In genomic region chr19:38888876-38889275, GRCh38 we compare ENCODE assay signal across 17 cellular contexts. TPM values are rescaled to one million over a fixed set of nuclear protein-coding genes. Genes with fewer than 3 reads are reported as not detected.
A peak's percentile ranks its signal among the peaks of the same experiment; 100 is the strongest.
DNase-seq lines count a peak whose midpoint lies in the region; ATAC-seq and TF ChIP-seq lines count a peak whose summit lies in the region.
"Had no signal": no experiment of that assay in that cellular context is flagged by ENCODE, and none has a peak within 500 bp of the region (broad histone marks: within the 10 kb centered on the region; RNA-seq: fewer than 3 reads in every experiment).

No MANE protein-coding gene starts in this region.

- POLR2A ChIA-PET in HEK293 (lab: Yijun Ruan, JAX), result interaction anchor here (0.6 to 2.0 kb wide), 3 partner anchors 12 to 38 kb away, joined by 3 to 9 read pairs (median 5); partner anchors contain the start of genes NFKBIB and SIRT2

- H3K4me3 ChIP-seq in HEK293 (ENCODE audit: low read depth, low read length), result no peak overlapping the region
- H3K4me3 ChIP-seq: HAP-1 had no signal

- H3K9me3 ChIP-seq in HEK293 (ENCODE audit: control insufficient read depth, insufficient read depth, low read depth, low read length), result no peaks in the 10 kb centered on the region
- H3K9me3 ChIP-seq: HAP-1 had no signal

- DNase-seq in omental fat pad (ENCODE audit: low spot score), result no peak
- DNase-seq in nucleus accumbens (lab: John Stamatoyannopoulos, UW), result no peak
- DNase-seq in activated naive CD4-positive, alpha-beta T cell (lab: John Stamatoyannopoulos, UW), result no peak
- no peak for DNase-seq in RKO (ENCODE audit: low spot score)
- no peak for DNase-seq in activated T-cell treated with anti-CD3 and anti-CD28 coated beads for 4 hours
- DNase-seq: CD4-positive, alpha-beta memory T cell; DMS153; DMS79 treated with DMSO at 0.1 percent for 48 hours; EL; GDM1; GOT3; HFFc6 had no signal

- TF ChIP-seq CTCF in HEK293 (tag by site-specific recombination; IDR thresholded peaks at IDR 0.05), result no peak
- no peak for TF ChIP-seq CTCF in omental fat pad (IDR thresholded peaks at IDR 0.05)

- ATAC-seq in omental fat pad (ENCODE audit: low FRiP score), result peak; percentile 25
- ATAC-seq: HepG2 had no signal

- peaks cover 3% of the 10 kb centered on the region; the same call in 1 of the 2 replicates for H3K4me1 ChIP-seq in HEK293 (ENCODE audit: control insufficient read depth, insufficient read depth, low read length)
- H3K4me1 ChIP-seq: HAP-1 had no signal

- CTCF ChIA-PET in HEK293 (lab: Yijun Ruan, JAX), result interaction anchor here (0.6 to 4.1 kb wide), 12 partner anchors 12 to 1416 kb away, joined by 3 to 84 read pairs (median 6); partner anchors contain the start of genes MRPS12, RINL and SARS2

- H3K36me3 ChIP-seq in HEK293 (ENCODE audit: control insufficient read depth in 2 of 2, insufficient read depth in 1 of 2, low read length in 2 of 2), result peaks cover 31 to 33% of the 10 kb centered on the region in 2 experiments
- H3K36me3 ChIP-seq: HAP-1 had no signal

- no peak overlapping the region for H3K27ac ChIP-seq in HEK293 (ENCODE audit: extremely low read depth, low read depth, low read length)
- peak overlapping the region; percentile 39 for H3K27ac ChIP-seq in cingulate gyrus (ENCODE audit: low read depth, low read length)
- H3K27ac ChIP-seq: C4-2B had no signal

TF ChIP-seq in HEK293, 187 proteins besides CTCF, POLR2A, EP300 and RAD21:
- TF ChIP-seq ZSCAN16 (tag by site-specific recombination; IDR thresholded peaks at IDR 0.05) (no peak), ZNF48 (tag by site-specific recombination; IDR thresholded peaks at IDR 0.05) (no peak), ZNF169 (tag by site-specific recombination; IDR thresholded peaks at IDR 0.05) (no peak), ZNF341 (tag by site-specific recombination; IDR thresholded peaks at IDR 0.05; ENCODE audit: low read depth) (0 out of 2 replicates have a peak, but pooled peaks have one; percentile 25), ZNF184 (tag by site-specific recombination; IDR thresholded peaks at IDR 0.05) (no peak), ZNF623 (tag by site-specific recombination; IDR thresholded peaks at IDR 0.05) (peak; percentile 39; the same call in 1 of the 2 replicates)
- TF ChIP-seq, protein P1, sequence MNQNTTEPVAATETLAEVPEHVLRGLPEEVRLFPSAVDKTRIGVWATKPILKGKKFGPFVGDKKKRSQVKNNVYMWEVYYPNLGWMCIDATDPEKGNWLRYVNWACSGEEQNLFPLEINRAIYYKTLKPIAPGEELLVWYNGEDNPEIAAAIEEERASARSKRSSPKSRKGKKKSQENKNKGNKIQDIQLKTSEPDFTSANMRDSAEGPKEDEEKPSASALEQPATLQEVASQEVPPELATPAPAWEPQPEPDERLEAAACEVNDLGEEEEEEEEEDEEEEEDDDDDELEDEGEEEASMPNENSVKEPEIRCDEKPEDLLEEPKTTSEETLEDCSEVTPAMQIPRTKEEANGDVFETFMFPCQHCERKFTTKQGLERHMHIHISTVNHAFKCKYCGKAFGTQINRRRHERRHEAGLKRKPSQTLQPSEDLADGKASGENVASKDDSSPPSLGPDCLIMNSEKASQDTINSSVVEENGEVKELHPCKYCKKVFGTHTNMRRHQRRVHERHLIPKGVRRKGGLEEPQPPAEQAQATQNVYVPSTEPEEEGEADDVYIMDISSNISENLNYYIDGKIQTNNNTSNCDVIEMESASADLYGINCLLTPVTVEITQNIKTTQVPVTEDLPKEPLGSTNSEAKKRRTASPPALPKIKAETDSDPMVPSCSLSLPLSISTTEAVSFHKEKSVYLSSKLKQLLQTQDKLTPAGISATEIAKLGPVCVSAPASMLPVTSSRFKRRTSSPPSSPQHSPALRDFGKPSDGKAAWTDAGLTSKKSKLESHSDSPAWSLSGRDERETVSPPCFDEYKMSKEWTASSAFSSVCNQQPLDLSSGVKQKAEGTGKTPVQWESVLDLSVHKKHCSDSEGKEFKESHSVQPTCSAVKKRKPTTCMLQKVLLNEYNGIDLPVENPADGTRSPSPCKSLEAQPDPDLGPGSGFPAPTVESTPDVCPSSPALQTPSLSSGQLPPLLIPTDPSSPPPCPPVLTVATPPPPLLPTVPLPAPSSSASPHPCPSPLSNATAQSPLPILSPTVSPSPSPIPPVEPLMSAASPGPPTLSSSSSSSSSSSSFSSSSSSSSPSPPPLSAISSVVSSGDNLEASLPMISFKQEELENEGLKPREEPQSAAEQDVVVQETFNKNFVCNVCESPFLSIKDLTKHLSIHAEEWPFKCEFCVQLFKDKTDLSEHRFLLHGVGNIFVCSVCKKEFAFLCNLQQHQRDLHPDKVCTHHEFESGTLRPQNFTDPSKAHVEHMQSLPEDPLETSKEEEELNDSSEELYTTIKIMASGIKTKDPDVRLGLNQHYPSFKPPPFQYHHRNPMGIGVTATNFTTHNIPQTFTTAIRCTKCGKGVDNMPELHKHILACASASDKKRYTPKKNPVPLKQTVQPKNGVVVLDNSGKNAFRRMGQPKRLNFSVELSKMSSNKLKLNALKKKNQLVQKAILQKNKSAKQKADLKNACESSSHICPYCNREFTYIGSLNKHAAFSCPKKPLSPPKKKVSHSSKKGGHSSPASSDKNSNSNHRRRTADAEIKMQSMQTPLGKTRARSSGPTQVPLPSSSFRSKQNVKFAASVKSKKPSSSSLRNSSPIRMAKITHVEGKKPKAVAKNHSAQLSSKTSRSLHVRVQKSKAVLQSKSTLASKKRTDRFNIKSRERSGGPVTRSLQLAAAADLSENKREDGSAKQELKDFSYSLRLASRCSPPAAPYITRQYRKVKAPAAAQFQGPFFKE (tag by site-specific recombination; IDR thresholded peaks at IDR 0.05; ENCODE audit: borderline replicate concordance), result no peak
- TF ChIP-seq, protein P2, sequence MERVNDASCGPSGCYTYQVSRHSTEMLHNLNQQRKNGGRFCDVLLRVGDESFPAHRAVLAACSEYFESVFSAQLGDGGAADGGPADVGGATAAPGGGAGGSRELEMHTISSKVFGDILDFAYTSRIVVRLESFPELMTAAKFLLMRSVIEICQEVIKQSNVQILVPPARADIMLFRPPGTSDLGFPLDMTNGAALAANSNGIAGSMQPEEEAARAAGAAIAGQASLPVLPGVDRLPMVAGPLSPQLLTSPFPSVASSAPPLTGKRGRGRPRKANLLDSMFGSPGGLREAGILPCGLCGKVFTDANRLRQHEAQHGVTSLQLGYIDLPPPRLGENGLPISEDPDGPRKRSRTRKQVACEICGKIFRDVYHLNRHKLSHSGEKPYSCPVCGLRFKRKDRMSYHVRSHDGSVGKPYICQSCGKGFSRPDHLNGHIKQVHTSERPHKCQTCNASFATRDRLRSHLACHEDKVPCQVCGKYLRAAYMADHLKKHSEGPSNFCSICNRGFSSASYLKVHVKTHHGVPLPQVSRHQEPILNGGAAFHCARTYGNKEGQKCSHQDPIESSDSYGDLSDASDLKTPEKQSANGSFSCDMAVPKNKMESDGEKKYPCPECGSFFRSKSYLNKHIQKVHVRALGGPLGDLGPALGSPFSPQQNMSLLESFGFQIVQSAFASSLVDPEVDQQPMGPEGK (tag by site-specific recombination; IDR thresholded peaks at IDR 0.05), result no peak
- TF ChIP-seq, protein P3, sequence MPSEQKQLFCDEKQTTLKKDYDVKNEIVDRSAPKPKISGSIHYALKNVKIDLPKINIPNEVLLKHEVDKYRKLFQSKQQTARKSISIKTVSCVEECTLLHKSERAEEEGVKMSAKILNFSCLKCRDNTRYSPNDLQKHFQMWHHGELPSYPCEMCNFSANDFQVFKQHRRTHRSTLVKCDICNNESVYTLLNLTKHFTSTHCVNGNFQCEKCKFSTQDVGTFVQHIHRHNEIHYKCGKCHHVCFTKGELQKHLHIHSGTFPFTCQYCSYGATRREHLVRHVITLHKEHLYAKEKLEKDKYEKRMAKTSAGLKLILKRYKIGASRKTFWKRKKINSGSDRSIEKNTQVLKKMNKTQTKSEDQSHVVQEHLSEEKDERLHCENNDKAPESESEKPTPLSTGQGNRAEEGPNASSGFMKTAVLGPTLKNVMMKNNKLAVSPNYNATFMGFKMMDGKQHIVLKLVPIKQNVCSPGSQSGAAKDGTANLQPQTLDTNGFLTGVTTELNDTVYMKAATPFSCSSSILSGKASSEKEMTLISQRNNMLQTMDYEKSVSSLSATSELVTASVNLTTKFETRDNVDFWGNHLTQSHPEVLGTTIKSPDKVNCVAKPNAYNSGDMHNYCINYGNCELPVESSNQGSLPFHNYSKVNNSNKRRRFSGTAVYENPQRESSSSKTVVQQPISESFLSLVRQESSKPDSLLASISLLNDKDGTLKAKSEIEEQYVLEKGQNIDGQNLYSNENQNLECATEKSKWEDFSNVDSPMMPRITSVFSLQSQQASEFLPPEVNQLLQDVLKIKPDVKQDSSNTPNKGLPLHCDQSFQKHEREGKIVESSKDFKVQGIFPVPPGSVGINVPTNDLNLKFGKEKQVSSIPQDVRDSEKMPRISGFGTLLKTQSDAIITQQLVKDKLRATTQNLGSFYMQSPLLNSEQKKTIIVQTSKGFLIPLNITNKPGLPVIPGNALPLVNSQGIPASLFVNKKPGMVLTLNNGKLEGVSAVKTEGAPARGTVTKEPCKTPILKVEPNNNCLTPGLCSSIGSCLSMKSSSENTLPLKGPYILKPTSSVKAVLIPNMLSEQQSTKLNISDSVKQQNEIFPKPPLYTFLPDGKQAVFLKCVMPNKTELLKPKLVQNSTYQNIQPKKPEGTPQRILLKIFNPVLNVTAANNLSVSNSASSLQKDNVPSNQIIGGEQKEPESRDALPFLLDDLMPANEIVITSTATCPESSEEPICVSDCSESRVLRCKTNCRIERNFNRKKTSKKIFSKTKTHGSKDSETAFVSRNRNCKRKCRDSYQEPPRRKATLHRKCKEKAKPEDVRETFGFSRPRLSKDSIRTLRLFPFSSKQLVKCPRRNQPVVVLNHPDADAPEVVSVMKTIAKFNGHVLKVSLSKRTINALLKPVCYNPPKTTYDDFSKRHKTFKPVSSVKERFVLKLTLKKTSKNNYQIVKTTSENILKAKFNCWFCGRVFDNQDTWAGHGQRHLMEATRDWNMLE (tag by site-specific recombination; conservative IDR thresholded peaks at IDR 0.05; ENCODE audit: low read depth), result no peak

RNA-seq across cellular contexts. Expression of gene SIRT2, which starts 10.5 kb away (rescaled TPM):
- total RNA-seq in omental fat pad, result 100 to 1,000 TPM in 1 of 4 donors, 10 to 100 TPM in 3; 59.6 to 115 (median 74.5) TPM

RNA-seq across cellular contexts. Expression of gene RINL, which starts 10.8 kb away (rescaled TPM):
- total RNA-seq in omental fat pad, result 10 to 100 TPM in 1 of 4 donors, 1 to 10 TPM in 3; 5.3 to 10.4 (median 7.1) TPM

RNA-seq across cellular contexts. Expression of gene NFKBIB, which starts 10.9 kb away (rescaled TPM):
- 10 to 100 TPM; 19.6 to 30.9 (median 22.7) TPM for total RNA-seq in omental fat pad

RNA-seq across cellular contexts. Expression of gene CCER2, which starts 23.1 kb away (rescaled TPM):
- under 1 TPM in 2 of 4 donors, not detected in 2; 0.50 to 0.84 TPM for total RNA-seq in omental fat pad
- total RNA-seq: HepG2 had no signal

RNA-seq across cellular contexts. Expression of gene HNRNPL, which starts 39.1 kb away (rescaled TPM):
- total RNA-seq in omental fat pad, result 100 to 1,000 TPM; 138 to 180 (median 169) TPM
